Comparison of ENCODE assay signal across 1 cellular context in genomic region chr1:86846166-86846647, GRCh38.
TF ChIP-seq lines count a peak whose summit lies in the region.

No MANE protein-coding gene starts in this region.

TF ChIP-seq in HEK293, 187 proteins besides CTCF, POLR2A, EP300 and RAD21 (continued from another document):
- TF ChIP-seq TSHZ1 (tag by site-specific recombination; IDR thresholded peaks at IDR 0.05; ENCODE audit: borderline replicate concordance) = peak; percentile 34; the same call in 1 of the 2 replicates
- 0 out of 2 replicates have a peak, but pooled peaks have one; percentile 23 for TF ChIP-seq ZBTB17 (tag by site-specific recombination; IDR thresholded peaks at IDR 0.05)
- no peak for TF ChIP-seq ZNF133 (tag by site-specific recombination; IDR thresholded peaks at IDR 0.05)
- 0 out of 2 replicates have a peak, but pooled peaks have one; percentile 16 for TF ChIP-seq ZBTB21 (tag by site-specific recombination; IDR thresholded peaks at IDR 0.05)
- no peak for TF ChIP-seq ZNF529 (tag by site-specific recombination; IDR thresholded peaks at IDR 0.05; ENCODE audit: insufficient replicate concordance)
- TF ChIP-seq ZBTB44 (tag by site-specific recombination; IDR thresholded peaks at IDR 0.05) = peak; percentile 49; the same call in 1 of the 2 replicates
- peak; percentile 64; the same call in 1 of the 2 replicates for TF ChIP-seq ZNF366 (tag by site-specific recombination; conservative IDR thresholded peaks at IDR 0.05)
- 0 out of 2 replicates have a peak, but pooled peaks have one; percentile 23 for TF ChIP-seq ZNF518A (tag by site-specific recombination; conservative IDR thresholded peaks at IDR 0.05; ENCODE audit: low read depth)
- TF ChIP-seq ZNF600 (tag by site-specific recombination; IDR thresholded peaks at IDR 0.05) = peak; percentile 72; the same call in 1 of the 2 replicates
- TF ChIP-seq ZNF350 (tag by site-specific recombination; IDR thresholded peaks at IDR 0.05) = no peak
- TF ChIP-seq INSM2 (tag by site-specific recombination; IDR thresholded peaks at IDR 0.05) = peak; percentile 83
- no peak for TF ChIP-seq ZNF544 (tag by site-specific recombination; IDR thresholded peaks at IDR 0.05)
- TF ChIP-seq ZBTB6 (tag by site-specific recombination; IDR thresholded peaks at IDR 0.05) = no peak; the same call in 1 of the 2 replicates
- TF ChIP-seq ZNF747 (tag by site-specific recombination; IDR thresholded peaks at IDR 0.05) = no peak
- TF ChIP-seq ZNF121 (tag by site-specific recombination; IDR thresholded peaks at IDR 0.05) = no peak
- peak; percentile 66 for TF ChIP-seq ZNF629 (tag by site-specific recombination; IDR thresholded peaks at IDR 0.05)
